Comparison of ENCODE assay signal across 1 cellular context in genomic region chr2:1839066-1839756, GRCh38.
TF ChIP-seq lines count a peak whose summit lies in the region.

No MANE protein-coding gene starts in this region.

TF ChIP-seq in GM23338, 12 proteins besides CTCF, POLR2A, EP300 and RAD21:
- TF ChIP-seq ZNF462 (CRISPR knock-in tag; IDR thresholded peaks at IDR 0.05) (no peak), ZNF331 (CRISPR knock-in tag; IDR thresholded peaks at IDR 0.05; ENCODE audit: low read depth) (no peak), ETS1 (IDR thresholded peaks at IDR 0.05) (no peak), EZH2 (IDR thresholded peaks at IDR 0.05; ENCODE audit: low read depth, unreplicated experiment) (no peak), CREB1 (CRISPR knock-in tag; IDR thresholded peaks at IDR 0.05; ENCODE audit: low read depth) (no peak), NANOG (IDR thresholded peaks at IDR 0.05; ENCODE audit: borderline replicate concordance) (no peak), POLR2AphosphoS5 (IDR thresholded peaks at IDR 0.05; ENCODE audit: low read depth) (no peak), JUNB (IDR thresholded peaks at IDR 0.05; ENCODE audit: unreplicated experiment) (no peak), EZH2phosphoT487 (IDR thresholded peaks at IDR 0.05; ENCODE audit: unreplicated experiment) (no peak), REST (IDR thresholded peaks at IDR 0.05; ENCODE audit: unreplicated experiment) (no peak), STAT1 (IDR thresholded peaks at IDR 0.05; ENCODE audit: unreplicated experiment) (no peak), ZNF114 (CRISPR knock-in tag; IDR thresholded peaks at IDR 0.05) (no peak)
